Comparison of ENCODE assay signal across 24 cellular contexts in genomic region chr3:13098605-13099004, GRCh38.
"Had no signal": no experiment of that assay in that cellular context is flagged by ENCODE, and none has a peak within 500 bp of the region (broad histone marks: within the 10 kb centered on the region; RNA-seq: fewer than 3 reads in every experiment).

No MANE protein-coding gene starts in this region.

- H3K27me3 ChIP-seq: neural progenitor cell had no signal

- H3K9ac ChIP-seq: neural progenitor cell had no signal

- H3K4me1 ChIP-seq: foreskin keratinocyte, lower lobe of right lung, sigmoid colon had no signal

- H3K4me3 Mint-ChIP-seq: activated CD8-positive, alpha-beta T cell treated with anti-CD3 and anti-CD28 coated beads, Interleukin-2, amount 10 ng/mL, durations not matched to agents 7 days and 5 days; activated T-helper 17 cell treated with anti-CD3 and anti-CD28 coated beads, Interleukin-2, amount 50 U/mL, for 72 hours; brain; naive thymus-derived CD4-positive, alpha-beta T cell; neural progenitor cell; T-helper 1 cell treated with Interleukin-12 subunit alpha and Interleukin-12 subunit beta and Interleukin-4 antibody, amounts not matched to agents 30 μg/mL and 1 μg/mL, for 36 hours; type B pancreatic cell had no signal

- H3K36me3 Mint-ChIP-seq: activated naive CD4-positive, alpha-beta T cell treated with anti-CD3 and anti-CD28 coated beads, Interleukin-2, amount 50 U/mL, for 72 hours; brain; naive thymus-derived CD4-positive, alpha-beta T cell; neural progenitor cell; type B pancreatic cell had no signal

- H3K9me3 Mint-ChIP-seq: activated naive CD4-positive, alpha-beta T cell treated with anti-CD3 and anti-CD28 coated beads, Interleukin-2, amount 50 U/mL, for 72 hours; activated T-helper 17 cell treated with anti-CD3 and anti-CD28 coated beads, Interleukin-2, amount 50 U/mL, for 72 hours; brain; naive thymus-derived CD4-positive, alpha-beta T cell; neural progenitor cell; T-helper 1 cell treated with Interleukin-12 subunit alpha and Interleukin-12 subunit beta and Interleukin-4 antibody, amounts not matched to agents 30 μg/mL and 1 μg/mL, for 36 hours; type B pancreatic cell had no signal

- H3K4me2 ChIP-seq: neural progenitor cell, smooth muscle cell had no signal

- H3K36me3 ChIP-seq: lower lobe of right lung, neural progenitor cell, sigmoid colon, thoracic aorta, WERI-Rb-1 had no signal

- H3K4me3 ChIP-seq: lower lobe of right lung, neural progenitor cell, sigmoid colon, smooth muscle cell, thoracic aorta had no signal

- H3K9me3 ChIP-seq: lower lobe of right lung, sigmoid colon, thoracic aorta had no signal

- H3K27ac Mint-ChIP-seq: activated CD8-positive, alpha-beta T cell treated with anti-CD3 and anti-CD28 coated beads, Interleukin-2, amount 10 ng/mL, durations not matched to agents 7 days and 5 days; activated naive CD4-positive, alpha-beta T cell treated with anti-CD3 and anti-CD28 coated beads, Interleukin-2, amount 50 U/mL, for 72 hours; activated T-helper 17 cell treated with anti-CD3 and anti-CD28 coated beads, Interleukin-2, amount 50 U/mL, for 72 hours; naive thymus-derived CD4-positive, alpha-beta T cell; neural progenitor cell; T-helper 1 cell treated with Interleukin-12 subunit alpha and Interleukin-12 subunit beta and Interleukin-4 antibody, amounts not matched to agents 30 μg/mL and 1 μg/mL, for 36 hours; type B pancreatic cell had no signal

- H3K27ac ChIP-seq: foreskin keratinocyte, lower lobe of right lung, neural progenitor cell, sigmoid colon, thoracic aorta, WERI-Rb-1 had no signal

- FAIRE-seq: kidney had no signal

- DNase-seq: activated CD4-positive, alpha-beta T cell treated with anti-CD3 and anti-CD28 coated beads, Interleukin-2, amount 50 U/mL, for 1 hour; activated CD4-positive, CD25-positive, alpha-beta regulatory T cell treated with anti-CD3 and anti-CD28 coated beads, Interleukin-2, amount 50 U/mL, for 72 hours; activated CD8-positive, alpha-beta T cell treated with anti-CD3 and anti-CD28 coated beads, Interleukin-2, amount 10 ng/mL, durations not matched to agents 7 days and 5 days; activated T-cell treated with anti-CD3 and anti-CD28 coated beads, Interleukin-2, amount 50 U/mL, for 1 hour; aorta; dermis blood vessel endothelial cell; effector CD8-positive, alpha-beta T cell; foreskin keratinocyte; kidney; lower lobe of right lung; naive thymus-derived CD4-positive, alpha-beta T cell; posterior cingulate gyrus; sigmoid colon; stimulated activated CD4-positive, alpha-beta T cell treated with anti-CD3 and anti-CD28 coated beads, Interleukin-15, amount 100 ng/mL, for 24 hours; stimulated activated naive CD4-positive, alpha-beta T cell; WERI-Rb-1 had no signal

- H3K4me1 Mint-ChIP-seq: activated T-helper 17 cell treated with anti-CD3 and anti-CD28 coated beads, Interleukin-2, amount 50 U/mL, for 72 hours had no signal

- ATAC-seq: activated CD8-positive, alpha-beta T cell treated with anti-CD3 and anti-CD28 coated beads, Interleukin-2, amount 10 ng/mL, durations not matched to agents 7 days and 5 days; activated naive CD4-positive, alpha-beta T cell treated with anti-CD3 and anti-CD28 coated beads, Interleukin-2, amount 50 U/mL, for 72 hours; activated T-helper 17 cell treated with anti-CD3 and anti-CD28 coated beads, Interleukin-2, amount 50 U/mL, for 72 hours; foreskin keratinocyte; lower lobe of right lung; naive thymus-derived CD4-positive, alpha-beta T cell had no signal

- H2AFZ ChIP-seq: neural progenitor cell had no signal
